Comparison of ENCODE assay signal across 8 cellular contexts in the genomic region with DNA sequence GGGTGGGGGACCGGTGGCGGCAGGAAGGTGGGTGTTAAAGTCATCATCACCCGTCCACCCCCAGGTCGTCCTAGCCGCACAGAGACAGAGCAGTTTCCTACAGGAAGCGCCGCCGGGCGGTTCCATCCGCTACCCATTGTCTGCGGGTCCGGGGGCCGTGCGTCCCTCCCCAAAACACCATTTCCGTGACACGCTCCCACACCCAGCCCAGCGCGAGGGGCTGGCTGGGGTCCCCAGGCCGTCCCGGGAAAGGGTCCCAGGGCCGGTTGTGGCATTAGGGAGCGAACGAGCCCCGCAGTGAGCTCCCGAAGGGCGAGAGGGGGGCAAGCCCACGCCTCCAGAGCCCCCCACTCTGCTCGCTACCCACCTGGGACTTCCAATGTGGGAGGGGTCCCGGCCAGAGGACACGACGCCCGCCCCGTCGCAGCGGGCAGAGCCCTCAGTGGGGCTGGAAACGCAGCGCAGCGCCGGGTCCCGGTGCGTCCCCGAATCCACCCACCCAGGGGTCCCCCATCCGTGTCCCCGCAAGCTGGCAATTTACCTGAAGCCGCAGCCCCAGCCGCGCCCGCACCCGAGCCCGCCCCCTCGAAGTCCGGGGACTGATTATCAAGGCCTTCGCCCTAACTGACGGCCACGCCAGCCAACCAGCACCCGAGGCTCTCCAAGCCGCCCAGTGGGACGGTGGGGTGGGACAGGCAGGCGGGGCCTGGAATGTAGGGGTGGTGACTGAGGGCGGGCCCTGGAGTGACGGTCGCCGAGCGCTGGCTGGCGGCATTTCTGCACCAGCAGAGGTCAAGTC. TPM values are rescaled to one million over a fixed set of nuclear protein-coding genes. Genes with fewer than 3 reads are reported as not detected.
DNase-seq lines count a peak whose midpoint lies in the region; ATAC-seq and TF ChIP-seq lines count a peak whose summit lies in the region.

A gene (minus strand): TSS at position 579 of the 799 bp plus-strand sequence. CDS start 5,434 bp downstream, outside the sequence.

- no peaks in the 10 kb centered on the region for H3K9me3 Mint-ChIP-seq in naive thymus-derived CD8-positive, alpha-beta T cell
- no peaks in the 10 kb centered on the region for H3K9me3 Mint-ChIP-seq in stimulated activated effector memory CD8-positive, alpha-beta T cell treated with anti-CD3 and anti-CD28 coated beads, Interleukin-12 subunit alpha, Interleukin-12 subunit beta, amount 100 ng/mL, for 72 hours

- no peaks in the 10 kb centered on the region for H3K36me3 ChIP-seq in Peyer's patch

- no peak for TF ChIP-seq POLR2A in Peyer's patch (IDR thresholded peaks at IDR 0.05)

- ATAC-seq in GM19467 (IDR thresholded peaks at IDR 0.05; ENCODE audit: unreplicated experiment) = peak; percentile 95
- peak; percentile 99 for ATAC-seq in naive thymus-derived CD8-positive, alpha-beta T cell
- peak; percentile 100 for ATAC-seq in stimulated activated effector memory CD8-positive, alpha-beta T cell treated with anti-CD3 and anti-CD28 coated beads, Interleukin-12 subunit alpha, Interleukin-12 subunit beta, amount 100 ng/mL, for 72 hours

- H3K27me3 Mint-ChIP-seq in naive thymus-derived CD8-positive, alpha-beta T cell = peaks cover 0 to 9% (median 6%) of the 10 kb centered on the region in 5 donors

- H3K9me3 ChIP-seq in Peyer's patch = no peaks in the 10 kb centered on the region

- TF ChIP-seq CTCF in Peyer's patch (IDR thresholded peaks at IDR 0.05) (peak in 2 of 6 experiments; percentile 16 to 21), fibroblast of pulmonary artery (IDR thresholded peaks at IDR 0.05; ENCODE audit: low read length, missing control alignments) (no peak)

- H3K27me3 ChIP-seq in Peyer's patch = peaks cover 0 to 3% of the 10 kb centered on the region in 2 donors

- no peaks in the 10 kb centered on the region for H3K36me3 Mint-ChIP-seq in naive thymus-derived CD8-positive, alpha-beta T cell
- no peaks in the 10 kb centered on the region for H3K36me3 Mint-ChIP-seq in stimulated activated effector memory CD8-positive, alpha-beta T cell treated with anti-CD3 and anti-CD28 coated beads, Interleukin-12 subunit alpha, Interleukin-12 subunit beta, amount 100 ng/mL, for 72 hours

- DNase-seq in CD1c-positive myeloid dendritic cell (ENCODE audit: extremely low spot score) (peak; percentile 94), HuH-7.5 (ENCODE audit: low spot score) (peak; percentile 99), Peyer's patch (peak; percentile 85 to 97 (median 93)), fibroblast of pulmonary artery (ENCODE audit: low read depth) (peak; percentile 97)
- peak; percentile 89 for DNase-seq in activated T-helper 9 cell treated with anti-CD3 and anti-CD28 coated beads, Interleukin-2, amount 50 U/mL, for 16 hours (ENCODE audit: low read depth)
- peak; percentile 83 to 96 (median 88) for DNase-seq in naive thymus-derived CD8-positive, alpha-beta T cell
- peak; percentile 84 to 94 for DNase-seq in stimulated activated effector memory CD8-positive, alpha-beta T cell treated with anti-CD3 and anti-CD28 coated beads, Interleukin-12 subunit alpha, Interleukin-12 subunit beta, amount 100 ng/mL, for 72 hours (ENCODE audit: low spot score in 2 of 2)

- H3K27ac ChIP-seq in Peyer's patch = peak within 1 kb of the TSS; percentile 47 to 74 (median 66)

- POLR2A ChIA-PET in naive thymus-derived CD8-positive, alpha-beta T cell (lab: Charles Lee) = interaction anchor here (0.6 to 1.3 kb wide), 2 partner anchors 11 to 21 kb away, joined by 4 read pairs; a partner anchor contains a TSS

- peak within 1 kb of the TSS; percentile 72 to 88 (median 85) for H3K4me3 Mint-ChIP-seq in naive thymus-derived CD8-positive, alpha-beta T cell
- H3K4me3 Mint-ChIP-seq in stimulated activated effector memory CD8-positive, alpha-beta T cell treated with anti-CD3 and anti-CD28 coated beads, Interleukin-12 subunit alpha, Interleukin-12 subunit beta, amount 100 ng/mL, for 72 hours = peak within 1 kb of the TSS; percentile 75

- H3K27ac Mint-ChIP-seq in naive thymus-derived CD8-positive, alpha-beta T cell = peak within 1 kb of the TSS in 8 of 10 donors; percentile 13 to 88 (median 60)
- no peak within 1 kb of the TSS for H3K27ac Mint-ChIP-seq in stimulated activated effector memory CD8-positive, alpha-beta T cell treated with anti-CD3 and anti-CD28 coated beads, Interleukin-12 subunit alpha, Interleukin-12 subunit beta, amount 100 ng/mL, for 72 hours

- H3K4me3 ChIP-seq in Peyer's patch (peak within 1 kb of the TSS; percentile 28 to 62 (median 49)), fibroblast of pulmonary artery (replicated peaks; ENCODE audit: low read depth, low read length) (peak within 1 kb of the TSS; percentile 61)

- peaks cover 5 to 21% (median 15%) of the 10 kb centered on the region in 4 donors for H3K4me1 Mint-ChIP-seq in naive thymus-derived CD8-positive, alpha-beta T cell
- H3K4me1 Mint-ChIP-seq in stimulated activated effector memory CD8-positive, alpha-beta T cell treated with anti-CD3 and anti-CD28 coated beads, Interleukin-12 subunit alpha, Interleukin-12 subunit beta, amount 100 ng/mL, for 72 hours = peaks cover 17% of the 10 kb centered on the region

- H3K4me1 ChIP-seq in Peyer's patch = peaks cover 0 to 12% (median 2%) of the 10 kb centered on the region in 4 donors

RNA-seq across cellular contexts. Expression of the gene that starts here (rescaled TPM):
- total RNA-seq in Peyer's patch = 10 to 100 TPM in 1 of 4 donors, 1 to 10 TPM in 3; 3.0 to 16.5 (median 7.8) TPM
- total RNA-seq in naive thymus-derived CD8-positive, alpha-beta T cell = 1 to 10 TPM; 1.4 to 3.3 TPM
- polyA plus RNA-seq in naive thymus-derived CD8-positive, alpha-beta T cell = 1 to 10 TPM in 2 of 3 donors, under 1 TPM in 1; 0.82 to 2.3 (median 1.5) TPM

Comparison
In these comparisons a context has a peak if more than half of its experiments do, and no peak if none do; other contexts are left out.
1. Peak in every context shown above with its lines: DNase-seq, ATAC-seq, H3K4me3 ChIP-seq and H3K27ac ChIP-seq.